14 cellular contexts compared by ENCODE assay signal in genomic region chr6:41298785-41299498, GRCh38. TPM values are rescaled to one million over a fixed set of nuclear protein-coding genes. Genes with fewer than 3 reads are reported as not detected.
DNase-seq lines count a peak whose midpoint lies in the region; ATAC-seq, FAIRE-seq and TF ChIP-seq lines count a peak whose summit lies in the region.
"Had no signal": no experiment of that assay in that cellular context is flagged by ENCODE, and none has a peak within 500 bp of the region (broad histone marks: within the 10 kb centered on the region; RNA-seq: fewer than 3 reads in every experiment).

No MANE protein-coding gene starts in this region.

- intact Hi-C loops in CD14-positive monocyte (cut with micrococcal nuclease), result no loop called here

- FAIRE-seq in GM18507 (lab: Jason Lieb, UNC), result peak; percentile 18
- FAIRE-seq: G401.6 had no signal

- H3K27ac Mint-ChIP-seq in CD14-positive monocyte (peak overlapping the region; percentile 83 to 97 (median 89)), memory B cell (peak overlapping the region; percentile 71)
- H3K27ac Mint-ChIP-seq in T-helper 1 cell treated with Interleukin-12 subunit alpha and Interleukin-12 subunit beta and Interleukin-4 antibody, amounts not matched to agents 30 μg/mL and 1 μg/mL, for 36 hours, result peak overlapping the region; percentile 65

- peaks cover 0 to 5% of the 10 kb centered on the region in 2 donors for H3K36me3 Mint-ChIP-seq in CD14-positive monocyte
- peaks cover 29% of the 10 kb centered on the region for H3K36me3 Mint-ChIP-seq in T-helper 1 cell treated with Interleukin-12 subunit alpha and Interleukin-12 subunit beta and Interleukin-4 antibody, amounts not matched to agents 30 μg/mL and 1 μg/mL, for 36 hours (ENCODE audit: low read depth)
- H3K36me3 Mint-ChIP-seq in memory B cell, result no peaks in the 10 kb centered on the region

- H3K27me3 Mint-ChIP-seq in CD14-positive monocyte (ENCODE audit: low read depth in 3 of 3), result peaks cover 0 to 4% (median 2%) of the 10 kb centered on the region in 3 donors
- peaks cover 10% of the 10 kb centered on the region for H3K27me3 Mint-ChIP-seq in T-helper 1 cell treated with Interleukin-12 subunit alpha and Interleukin-12 subunit beta and Interleukin-4 antibody, amounts not matched to agents 30 μg/mL and 1 μg/mL, for 36 hours (ENCODE audit: low read depth)
- no peaks in the 10 kb centered on the region for H3K27me3 Mint-ChIP-seq in memory B cell

- H3K9me3 Mint-ChIP-seq in CD14-positive monocyte (peaks cover 6 to 13% (median 11%) of the 10 kb centered on the region in 7 donors), memory B cell (peaks cover 7% of the 10 kb centered on the region)
- H3K9me3 Mint-ChIP-seq in T-helper 1 cell treated with Interleukin-12 subunit alpha and Interleukin-12 subunit beta and Interleukin-4 antibody, amounts not matched to agents 30 μg/mL and 1 μg/mL, for 36 hours, result peaks cover 58% of the 10 kb centered on the region

- DNase-seq in CD14-positive monocyte (ENCODE audit: low spot score) (no peak), GM18507 (ENCODE audit: extremely low spot score, insufficient read length, low read depth) (no peak), memory B cell (ENCODE audit: low spot score in 2 of 2) (no peak), NCI-H1436 treated with DMSO at 0.1 percent for 48 hours (lab: John Stamatoyannopoulos, UW) (no peak)
- DNase-seq: activated CD4-positive, alpha-beta T cell treated with anti-CD3 and anti-CD28 coated beads, Interleukin-2, amount 50 U/mL, for 1 hour; BE2C; esophagus squamous epithelium; stimulated activated CD4-positive, alpha-beta T cell treated with anti-CD3 and anti-CD28 coated beads, Interleukin-2, amount 100 ng/mL, for 24 hours; SW 1271 had no signal

- H3K4me3 Mint-ChIP-seq in CD14-positive monocyte, result peak overlapping the region; percentile 32 to 56
- peak overlapping the region; percentile 56 for H3K4me3 Mint-ChIP-seq in T-helper 1 cell treated with Interleukin-12 subunit alpha and Interleukin-12 subunit beta and Interleukin-4 antibody, amounts not matched to agents 30 μg/mL and 1 μg/mL, for 36 hours
- H3K4me3 Mint-ChIP-seq in memory B cell, result peak overlapping the region; percentile 6

- peaks cover 24% of the 10 kb centered on the region for H3K4me1 Mint-ChIP-seq in CD14-positive monocyte
- peaks cover 42% of the 10 kb centered on the region for H3K4me1 Mint-ChIP-seq in T-helper 1 cell treated with Interleukin-12 subunit alpha and Interleukin-12 subunit beta and Interleukin-4 antibody, amounts not matched to agents 30 μg/mL and 1 μg/mL, for 36 hours (ENCODE audit: low read depth)
- peaks cover 24% of the 10 kb centered on the region for H3K4me1 Mint-ChIP-seq in memory B cell

- ATAC-seq in memory B cell (ENCODE audit: low read depth), result peak; percentile 70
- no peak for ATAC-seq in GM19467 (IDR thresholded peaks at IDR 0.05; ENCODE audit: unreplicated experiment)
- ATAC-seq in GM19452 (IDR thresholded peaks at IDR 0.05; ENCODE audit: unreplicated experiment), result no peak
- ATAC-seq in GM18861 (IDR thresholded peaks at IDR 0.05; ENCODE audit: unreplicated experiment), result no peak

- no peak for TF ChIP-seq CTCF in CD14-positive monocyte (IDR thresholded peaks at IDR 0.05)

RNA-seq across cellular contexts. Expression of gene TREM1, which starts 12.5 kb away (rescaled TPM):
- 100 to 1,000 TPM; 175 to 303 TPM for polyA plus RNA-seq in CD14-positive monocyte

RNA-seq across cellular contexts. Expression of gene NCR2, which starts 36.5 kb away (rescaled TPM):
- polyA plus RNA-seq in CD14-positive monocyte, result not detected

Comparison
In these comparisons a context has a peak if more than half of its experiments do, and no peak if none do; other contexts are left out.
1. H3K4me3 Mint-ChIP-seq: peak in every context shown above with its lines; median percentile 56 in T-helper 1 cell treated with Interleukin-12 subunit alpha and Interleukin-12 subunit beta and Interleukin-4 antibody, amounts not matched to agents 30 μg/mL and 1 μg/mL, for 36 hours; 44 in CD14-positive monocyte; 6 in memory B cell.